Comparison of ENCODE assay signal across 18 cellular contexts in the genomic region with DNA sequence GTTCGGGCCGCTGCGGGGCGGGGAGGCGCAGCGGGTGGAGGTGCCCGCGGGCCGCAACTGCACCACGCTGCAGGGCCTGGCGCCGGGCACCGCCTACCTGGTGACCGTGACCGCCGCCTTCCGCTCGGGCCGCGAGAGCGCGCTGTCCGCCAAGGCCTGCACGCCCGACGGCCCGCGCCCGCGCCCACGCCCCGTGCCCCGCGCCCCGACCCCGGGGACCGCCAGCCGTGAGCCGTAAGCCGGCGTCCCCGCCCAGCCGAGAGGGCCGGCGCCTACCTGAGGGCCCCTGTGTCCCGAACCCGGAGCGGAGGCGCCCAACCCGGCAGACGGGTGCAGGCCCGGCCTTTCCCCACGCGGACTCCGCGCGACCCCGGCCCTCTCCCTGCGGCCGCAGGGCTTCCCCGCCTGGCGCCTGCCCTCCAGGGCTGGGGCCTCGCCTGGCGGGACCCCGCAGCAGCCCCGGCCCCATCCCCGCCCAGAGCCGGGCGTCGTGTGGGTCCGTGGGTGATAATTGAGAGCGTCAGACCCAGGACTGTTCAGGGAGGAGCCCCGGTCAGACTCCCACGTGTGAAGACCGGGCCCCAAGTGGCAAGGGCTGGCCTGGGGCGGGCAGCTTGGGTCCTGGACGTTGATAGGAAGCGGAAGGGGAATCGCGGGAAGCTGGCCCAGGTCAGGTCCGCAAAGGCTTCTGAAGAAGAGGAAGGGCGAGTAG. TPM values are rescaled to one million over a fixed set of nuclear protein-coding genes. Genes with fewer than 3 reads are reported as not detected.
"Had no signal": no experiment of that assay in that cellular context is flagged by ENCODE, and none has a peak within 500 bp of the region (broad histone marks: within the 10 kb centered on the region; RNA-seq: fewer than 3 reads in every experiment).

No MANE protein-coding gene starts in this region.

- H3K27me3 ChIP-seq: adrenal gland, foreskin keratinocyte, ovary, thyroid gland, uterus had no signal

- ATAC-seq: lower lobe of right lung, sciatic nerve, WTC11 had no signal

- H3K4me1 ChIP-seq: foreskin keratinocyte had no signal

- H3K9me3 ChIP-seq: adrenal gland, lower lobe of right lung, ovary, thyroid gland, uterus had no signal

- H3K36me3 ChIP-seq: adrenal gland, lower lobe of right lung, ovary, thyroid gland, uterus had no signal

- H3K36me3 Mint-ChIP-seq: activated naive CD4-positive, alpha-beta T cell treated with anti-CD3 and anti-CD28 coated beads, Interleukin-2, amount 50 U/mL, for 24 hours; immature natural killer cell; WTC11 had no signal

- H3K27ac Mint-ChIP-seq: activated CD4-positive, alpha-beta memory T cell treated with anti-CD3 and anti-CD28 coated beads, Interleukin-2, amount 10 ng/mL, durations not matched to agents 7 days and 5 days; activated naive CD4-positive, alpha-beta T cell treated with anti-CD3 and anti-CD28 coated beads, Interleukin-2, amount 50 U/mL, for 24 hours; immature natural killer cell; T-helper 1 cell treated with Interleukin-12 subunit alpha and Interleukin-12 subunit beta and Interleukin-4 antibody, amounts not matched to agents 30 μg/mL and 1 μg/mL, for 36 hours had no signal

- H3K4me3 ChIP-seq: adrenal gland, lower lobe of right lung, ovary, thyroid gland, uterus had no signal

- H3K4me3 Mint-ChIP-seq: activated CD4-positive, alpha-beta memory T cell treated with anti-CD3 and anti-CD28 coated beads, Interleukin-2, amount 10 ng/mL, durations not matched to agents 7 days and 5 days; activated naive CD4-positive, alpha-beta T cell treated with anti-CD3 and anti-CD28 coated beads, Interleukin-2, amount 50 U/mL, for 24 hours; immature natural killer cell; T-helper 1 cell treated with Interleukin-12 subunit alpha and Interleukin-12 subunit beta and Interleukin-4 antibody, amounts not matched to agents 30 μg/mL and 1 μg/mL, for 36 hours; WTC11 had no signal

- H3K9me3 Mint-ChIP-seq: activated CD4-positive, alpha-beta memory T cell treated with anti-CD3 and anti-CD28 coated beads, Interleukin-2, amount 10 ng/mL, durations not matched to agents 7 days and 5 days; activated naive CD4-positive, alpha-beta T cell treated with anti-CD3 and anti-CD28 coated beads, Interleukin-2, amount 50 U/mL, for 24 hours; immature natural killer cell; T-helper 1 cell treated with Interleukin-12 subunit alpha and Interleukin-12 subunit beta and Interleukin-4 antibody, amounts not matched to agents 30 μg/mL and 1 μg/mL, for 36 hours; WTC11 had no signal

- H3K27ac ChIP-seq: adrenal gland, foreskin keratinocyte, lower lobe of right lung, ovary, thyroid gland, uterus had no signal

- DNase-seq: activated CD4-positive, alpha-beta memory T cell treated with anti-CD3 and anti-CD28 coated beads, Interleukin-2, amount 10 ng/mL, durations not matched to agents 7 days and 5 days; activated CD4-positive, alpha-beta T cell treated with anti-CD3 and anti-CD28 coated beads for 4 hours; activated CD8-positive, alpha-beta memory T cell treated with anti-CD3 and anti-CD28 coated beads, Interleukin-2, amount 50 U/mL, for 4 hours; activated effector memory CD4-positive, alpha-beta T cell treated with anti-CD3 and anti-CD28 coated beads, Interleukin-2, amount 50 U/mL, for 16 hours; activated T-cell treated with anti-CD3 and anti-CD28 coated beads, Interleukin-2, amount 50 U/mL, for 48 hours; foreskin keratinocyte; immature natural killer cell; lower lobe of right lung; stimulated activated CD4-positive, alpha-beta T cell treated with anti-CD3 and anti-CD28 coated beads, Interleukin-2, amount 100 ng/mL, for 24 hours; thyroid gland had no signal

RNA-seq across cellular contexts. Expression of gene VWA1, which starts 4.2 kb away (rescaled TPM):
- polyA plus RNA-seq: immature natural killer cell had no signal

RNA-seq across cellular contexts. Expression of gene ATAD3C, which starts 9.8 kb away (rescaled TPM):
- polyA plus RNA-seq: neural cell had no signal

RNA-seq across cellular contexts. Expression of gene ANKRD65, which starts 18.6 kb away (rescaled TPM):
- total RNA-seq: activated CD4-positive, alpha-beta memory T cell treated with anti-CD3 and anti-CD28 coated beads, Interleukin-2, amount 10 ng/mL, durations not matched to agents 7 days and 5 days had no signal
- polyA plus RNA-seq: immature natural killer cell, neural cell had no signal
